In the genomic region with DNA sequence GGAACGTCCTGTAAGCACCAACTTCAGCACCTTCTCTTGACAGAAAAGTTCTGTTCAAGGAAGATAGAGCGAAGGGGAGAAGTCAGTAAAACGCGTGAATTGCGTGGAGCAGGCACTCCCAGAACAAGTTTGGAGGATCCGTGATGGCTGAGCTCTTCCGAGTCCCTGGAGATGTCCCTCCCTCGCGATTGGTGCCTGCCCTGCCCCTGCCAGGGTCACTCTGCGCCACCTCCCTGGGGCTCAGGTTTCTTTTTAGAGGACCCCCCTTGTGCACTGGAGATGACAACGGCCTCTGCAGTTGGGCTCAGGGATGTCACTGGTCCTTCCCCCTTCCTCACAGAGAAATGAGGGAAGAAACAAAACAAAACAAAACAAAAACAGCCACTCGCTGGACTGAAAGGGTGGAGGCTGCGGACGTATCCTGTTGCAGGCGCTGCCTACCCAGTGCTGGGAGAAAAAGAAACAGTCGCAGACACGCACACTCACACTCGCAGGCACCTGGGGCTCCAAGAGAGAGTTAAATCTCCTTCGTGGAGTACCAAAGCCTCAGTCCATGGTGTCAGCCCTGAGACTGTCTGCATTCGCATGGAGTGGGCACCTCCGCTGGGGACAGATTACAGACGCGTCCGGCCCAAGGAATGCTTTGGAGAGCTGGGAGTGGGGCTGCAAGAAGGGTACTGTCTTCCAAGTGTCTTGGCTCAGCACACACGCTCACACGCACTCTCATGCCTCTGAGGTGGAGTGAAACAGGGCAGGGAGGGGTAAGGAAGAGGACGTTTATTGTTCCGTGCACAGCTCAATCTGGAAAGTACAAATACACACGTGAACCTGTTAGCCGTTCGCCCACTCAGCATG, we compare ENCODE assay signal across 12 cellular contexts.
A peak's percentile ranks its signal among the peaks of the same experiment; 100 is the strongest.
DNase-seq lines count a peak whose midpoint lies in the region; ATAC-seq and TF ChIP-seq lines count a peak whose summit lies in the region.
"Had no signal": no experiment of that assay in that cellular context is flagged by ENCODE, and none has a peak within 500 bp of the region (broad histone marks: within the 10 kb centered on the region; RNA-seq: fewer than 3 reads in every experiment).

No MANE protein-coding gene starts in this region.

- intact Hi-C loops in heart left ventricle (cut with DNase I) = no loop called here
- intact Hi-C loops in left ventricle myocardium superior (cut with micrococcal nuclease) = no loop called here
- intact Hi-C loops in dorsolateral prefrontal cortex (cut with DNase I) = no loop called here

- peaks cover 0 to 5% (median 0%) of the 10 kb centered on the region in 12 donors for H3K9me3 ChIP-seq in heart left ventricle
- no peaks in the 10 kb centered on the region for H3K9me3 ChIP-seq in mucosa of rectum (ENCODE audit: control insufficient read depth in 2 of 2, low read length in 2 of 2)
- no peaks in the 10 kb centered on the region for H3K9me3 ChIP-seq in upper lobe of left lung
- H3K9me3 ChIP-seq: pancreas had no signal

- TF ChIP-seq EP300 in upper lobe of left lung (IDR thresholded peaks at IDR 0.05) = no peak

- TF ChIP-seq POLR2A in heart left ventricle (IDR thresholded peaks at IDR 0.05) (no peak), upper lobe of left lung (IDR thresholded peaks at IDR 0.05) (no peak)

- no peaks in the 10 kb centered on the region for H3K36me3 ChIP-seq in heart left ventricle
- H3K36me3 ChIP-seq in mucosa of rectum (ENCODE audit: control insufficient read depth in 2 of 2, insufficient read depth in 2 of 2, low read length in 2 of 2) = no peaks in the 10 kb centered on the region
- H3K36me3 ChIP-seq in upper lobe of left lung = no peaks in the 10 kb centered on the region
- H3K36me3 ChIP-seq: pancreas had no signal

- no peak for DNase-seq in heart left ventricle
- no peak for DNase-seq in left ventricle myocardium superior
- DNase-seq in dorsolateral prefrontal cortex = no peak
- DNase-seq in upper lobe of left lung = peak in 1 of 2 donors; percentile 27
- no peak for DNase-seq in activated gamma-delta T cell treated with Interleukin-2 at 50 U/mL for 16 hours
- DNase-seq in occipital lobe (lab: John Stamatoyannopoulos, UW) = no peak
- DNase-seq in activated gamma-delta T cell (lab: John Stamatoyannopoulos, UW) = no peak
- DNase-seq: activated CD4-positive, alpha-beta T cell treated with anti-CD3 and anti-CD28 coated beads for 48 hours; activated naive CD4-positive, alpha-beta T cell treated with anti-CD3 and anti-CD28 coated beads for 36 hours; effector memory CD4-positive, alpha-beta T cell; pancreas had no signal

- peak in 1 of 4 donors; percentile 36 for ATAC-seq in heart left ventricle
- ATAC-seq in left ventricle myocardium superior = no peak
- ATAC-seq in upper lobe of left lung (ENCODE audit: low FRiP score in 2 of 2) = peak; percentile 54 to 67

- H3K4me3 ChIP-seq in heart left ventricle = peak overlapping the region in 8 of 12 donors; percentile 5 to 50 (median 24)
- peak overlapping the region in 44 of 59 donors; percentile 3 to 57 (median 34) for H3K4me3 ChIP-seq in dorsolateral prefrontal cortex
- peak overlapping the region; percentile 44 to 45 for H3K4me3 ChIP-seq in mucosa of rectum (ENCODE audit: low read length in 2 of 2)
- H3K4me3 ChIP-seq in upper lobe of left lung = peak overlapping the region in 2 of 4 donors; percentile 34 to 48

- H3K27ac ChIP-seq in heart left ventricle (no peak overlapping the region), dorsolateral prefrontal cortex (no peak overlapping the region), mucosa of rectum (ENCODE audit: low read depth in 2 of 2, low read length in 2 of 2) (no peak overlapping the region), upper lobe of left lung (no peak overlapping the region)
- H3K27ac ChIP-seq: pancreas had no signal

- no peak overlapping the region for H3K9ac ChIP-seq in mucosa of rectum (ENCODE audit: low read depth in 1 of 2, low read length in 2 of 2)

- H3K4me1 ChIP-seq in heart left ventricle (no peaks in the 10 kb centered on the region), mucosa of rectum (ENCODE audit: control insufficient read depth in 2 of 2, insufficient read depth in 2 of 2, low read length in 2 of 2) (no peaks in the 10 kb centered on the region), upper lobe of left lung (no peaks in the 10 kb centered on the region)
- H3K4me1 ChIP-seq: pancreas had no signal

- TF ChIP-seq CTCF in heart left ventricle (IDR thresholded peaks at IDR 0.05) = no peak
- no peak for TF ChIP-seq CTCF in dorsolateral prefrontal cortex (IDR thresholded peaks at IDR 0.05 in 54 of 56, conservative IDR thresholded peaks at IDR 0.05 in 2 of 56; ENCODE audit: low read depth in 1 of 56, partially characterized antibody in 56 of 56)
- TF ChIP-seq CTCF in upper lobe of left lung (IDR thresholded peaks at IDR 0.05) = no peak

- H3K27me3 ChIP-seq in heart left ventricle (no peaks in the 10 kb centered on the region), dorsolateral prefrontal cortex (no peaks in the 10 kb centered on the region), mucosa of rectum (ENCODE audit: control insufficient read depth in 2 of 2, insufficient read depth in 2 of 2, low read length in 2 of 2) (no peaks in the 10 kb centered on the region), upper lobe of left lung (no peaks in the 10 kb centered on the region)
- H3K27me3 ChIP-seq: pancreas had no signal

- WGBS in heart left ventricle, 4 donors = 30 to 70% (median 60%) methylated on average over 30 to 31 of the region's 31 CpGs
- WGBS in upper lobe of left lung, 2 donors = 30 to 79% methylated on average over 22 to 31 of the region's 31 CpGs
